In the genomic region with DNA sequence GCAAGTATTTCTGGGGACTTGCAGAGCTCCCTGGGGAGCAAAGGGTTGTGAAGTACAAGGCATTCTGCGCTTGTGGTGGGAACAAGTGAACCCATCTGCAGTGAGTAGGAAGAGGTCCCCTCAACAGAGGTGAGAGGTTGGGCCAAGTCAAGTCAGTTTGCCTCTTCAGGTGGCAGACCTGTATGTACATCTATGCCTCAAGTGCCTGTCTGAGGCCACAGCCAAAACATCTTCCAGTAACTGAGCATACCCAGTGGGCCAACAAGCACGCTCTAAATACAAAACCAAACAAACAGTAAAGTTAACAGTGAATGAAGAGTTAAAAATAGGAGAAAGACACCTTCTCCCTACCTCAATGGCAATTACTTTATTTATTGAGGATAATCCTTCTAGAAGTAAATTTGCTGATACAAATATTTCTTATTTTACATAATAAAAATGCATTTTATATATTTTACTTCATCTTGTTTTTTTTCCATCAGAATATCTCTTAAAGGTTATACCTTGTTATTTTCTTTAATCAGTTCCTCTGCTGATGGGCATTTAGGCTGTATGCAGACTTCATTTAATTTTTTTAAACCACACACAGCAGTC, we compare ENCODE assay signal across 8 cellular contexts. TPM values are rescaled to one million over a fixed set of nuclear protein-coding genes. Genes with fewer than 3 reads are reported as not detected.
A peak's percentile ranks its signal among the peaks of the same experiment; 100 is the strongest.
DNase-seq lines count a peak whose midpoint lies in the region; ATAC-seq and TF ChIP-seq lines count a peak whose summit lies in the region.

No MANE protein-coding gene starts in this region.

- H3K4me1 Mint-ChIP-seq in activated CD8-positive, alpha-beta T cell treated with anti-CD3 and anti-CD28 coated beads for 36 hours (ENCODE audit: low read depth): peaks cover 66% of the 10 kb centered on the region

- H3K27me3 ChIP-seq in BLaER1: no peaks in the 10 kb centered on the region
- no peaks in the 10 kb centered on the region for H3K27me3 ChIP-seq in mucosa of rectum (ENCODE audit: control insufficient read depth in 2 of 2, insufficient read depth in 2 of 2, low read length in 2 of 2)

- no peak for DNase-seq in activated CD8-positive, alpha-beta T cell treated with anti-CD3 and anti-CD28 coated beads for 36 hours
- no peak for DNase-seq in stimulated activated CD4-positive, alpha-beta T cell treated with anti-CD3 and anti-CD28 coated beads, Interleukin-4, amount 100 ng/mL, for 1 hour
- DNase-seq in SW480 (ENCODE audit: low spot score): no peak
- no peak for DNase-seq in T-helper 9 cell
- no peak for DNase-seq in NCI-H2081 treated with DMSO at 0.1 percent for 48 hours (lab: John Stamatoyannopoulos, UW)

- peaks cover 56% of the 10 kb centered on the region for H3K36me3 Mint-ChIP-seq in activated CD8-positive, alpha-beta T cell treated with anti-CD3 and anti-CD28 coated beads for 36 hours (ENCODE audit: low read depth)

- intact Hi-C loops in activated CD8-positive, alpha-beta T cell treated with anti-CD3 and anti-CD28 coated beads for 36 hours (cut with micrococcal nuclease): loop anchor here (5.0 kb wide), 1 partner anchor 119 kb away; no protein-coding TSS in a partner anchor

- no peaks in the 10 kb centered on the region for H3K27me3 Mint-ChIP-seq in activated CD8-positive, alpha-beta T cell treated with anti-CD3 and anti-CD28 coated beads for 36 hours

- TF ChIP-seq CTCF in activated CD8-positive, alpha-beta T cell treated with anti-CD3 and anti-CD28 coated beads for 36 hours (IDR thresholded peaks at IDR 0.05): no peak

- peaks cover 58% of the 10 kb centered on the region for H4K20me1 ChIP-seq in BLaER1

- H3K9ac ChIP-seq in BLaER1: peak overlapping the region; percentile 100
- H3K9ac ChIP-seq in mucosa of rectum (ENCODE audit: low read depth in 1 of 2, low read length in 2 of 2): peak overlapping the region; percentile 40 to 68

- H3K4me1 ChIP-seq in BLaER1 (peaks cover 78% of the 10 kb centered on the region), mucosa of rectum (ENCODE audit: control insufficient read depth in 2 of 2, insufficient read depth in 2 of 2, low read length in 2 of 2) (peaks cover 13 to 16% of the 10 kb centered on the region in 2 donors)

- H3K4me3 Mint-ChIP-seq in activated CD8-positive, alpha-beta T cell treated with anti-CD3 and anti-CD28 coated beads for 36 hours: peak overlapping the region; percentile 97

- peak; percentile 13 for ATAC-seq in GM21723 (IDR thresholded peaks at IDR 0.05; ENCODE audit: unreplicated experiment)
- peak; percentile 12 for ATAC-seq in activated CD8-positive, alpha-beta T cell treated with anti-CD3 and anti-CD28 coated beads for 36 hours

- CTCF ChIA-PET in activated CD8-positive, alpha-beta T cell treated with anti-CD3 and anti-CD28 coated beads for 36 hours (lab: Charles Lee): interaction anchor here (3.1 kb wide), 1 partner anchor 130 kb away, joined by 13 read pairs; no protein-coding TSS in a partner anchor

- H3K4me3 ChIP-seq in BLaER1 (peak overlapping the region; percentile 98), mucosa of rectum (ENCODE audit: low read length in 2 of 2) (peak overlapping the region in 1 of 2 donors; percentile 79)

- no peaks in the 10 kb centered on the region for H3K9me3 Mint-ChIP-seq in activated CD8-positive, alpha-beta T cell treated with anti-CD3 and anti-CD28 coated beads for 36 hours

- peak overlapping the region; percentile 100 for H3K27ac Mint-ChIP-seq in activated CD8-positive, alpha-beta T cell treated with anti-CD3 and anti-CD28 coated beads for 36 hours

- H3K9me3 ChIP-seq in BLaER1: no peaks in the 10 kb centered on the region
- no peaks in the 10 kb centered on the region for H3K9me3 ChIP-seq in mucosa of rectum (ENCODE audit: control insufficient read depth in 2 of 2, low read length in 2 of 2)

- H3K27ac ChIP-seq in BLaER1 (peak overlapping the region; percentile 100), mucosa of rectum (ENCODE audit: low read depth in 2 of 2, low read length in 2 of 2) (peak overlapping the region; percentile 81 to 91)

- H3K4me2 ChIP-seq in BLaER1: peak overlapping the region; percentile 94

- POLR2A ChIA-PET in activated CD8-positive, alpha-beta T cell treated with anti-CD3 and anti-CD28 coated beads for 36 hours (lab: Charles Lee): interaction anchor here (0.9 kb wide), 1 partner anchor 18 kb away, joined by 3 read pairs; no protein-coding TSS in a partner anchor

- H3K36me3 ChIP-seq in BLaER1 (peaks cover 27% of the 10 kb centered on the region), mucosa of rectum (ENCODE audit: control insufficient read depth in 2 of 2, insufficient read depth in 2 of 2, low read length in 2 of 2) (no peaks in the 10 kb centered on the region)

RNA-seq across cellular contexts. Expression of a gene that starts 2.5 kb away (rescaled TPM):
- 100 to 1,000 TPM; 172 to 173 TPM for total RNA-seq in activated CD8-positive, alpha-beta T cell treated with anti-CD3 and anti-CD28 coated beads for 36 hours
